Comparison of ENCODE assay signal across 27 cellular contexts in the genomic region with DNA sequence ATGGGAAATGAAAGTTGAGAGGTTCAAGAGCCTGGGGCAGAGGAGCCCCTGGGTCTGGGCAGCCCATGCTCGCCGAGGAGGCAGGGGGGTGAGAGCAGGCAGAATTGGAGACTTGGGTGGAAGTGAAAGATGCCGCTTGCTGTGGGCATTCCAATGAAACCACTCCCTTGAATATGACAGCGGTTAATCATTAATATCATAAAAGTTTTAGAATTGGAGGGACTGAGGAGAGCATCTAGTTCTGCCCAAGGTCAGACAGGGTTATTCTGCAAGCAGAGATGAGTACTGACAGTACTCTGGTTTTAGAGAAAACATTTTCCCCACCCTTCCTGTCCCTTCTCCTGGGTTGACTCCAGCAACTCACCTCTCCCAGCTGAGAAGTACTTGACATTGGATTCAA.
A peak's percentile ranks its signal among the peaks of the same experiment; 100 is the strongest.
DNase-seq lines count a peak whose midpoint lies in the region; ATAC-seq, FAIRE-seq and TF ChIP-seq lines count a peak whose summit lies in the region.
"Had no signal": no experiment of that assay in that cellular context is flagged by ENCODE, and none has a peak within 500 bp of the region (broad histone marks: within the 10 kb centered on the region; RNA-seq: fewer than 3 reads in every experiment).

No MANE protein-coding gene starts in this region.

- no peak overlapping the region for H3K27ac ChIP-seq in GM12878 (ENCODE audit: control insufficient read depth, insufficient read depth)
- H3K27ac ChIP-seq: C4-2B, HL-60, lower lobe of right lung had no signal

- H4K20me1 ChIP-seq in Loucy (ENCODE audit: insufficient read depth, low read length, poor library complexity, severe bottlenecking) (no peaks in the 10 kb centered on the region), GM12878 (ENCODE audit: control insufficient read depth, insufficient read depth) (no peaks in the 10 kb centered on the region)

- H3K4me1 Mint-ChIP-seq in activated naive CD8-positive, alpha-beta T cell (ENCODE audit: low read depth), result peaks cover 51% of the 10 kb centered on the region
- peaks cover 41% of the 10 kb centered on the region for H3K4me1 Mint-ChIP-seq in activated naive CD8-positive, alpha-beta T cell treated with anti-CD3 and anti-CD28 coated beads for 36 hours
- peaks cover 42% of the 10 kb centered on the region for H3K4me1 Mint-ChIP-seq in stimulated activated memory B cell treated with anti-CD40 and anti-IgM and Interleukin-4, amounts not matched to agents 10 μg/mL and 1 μg/mL and 100 μg/mL, for 72 hours

- H3K4me1 ChIP-seq in Loucy (ENCODE audit: insufficient read depth, low read length, poor library complexity, severe bottlenecking) (peaks cover 91% of the 10 kb centered on the region), GM12878 (ENCODE audit: control insufficient read depth, insufficient read depth, low read length) (peaks cover 31% of the 10 kb centered on the region)

- H3K36me3 ChIP-seq in Loucy (ENCODE audit: insufficient read depth, low read length) (peaks cover 20% of the 10 kb centered on the region; the same call in 1 of the 2 replicates), GM12878 (ENCODE audit: control insufficient read depth in 2 of 2, insufficient read depth in 2 of 2, low read length in 1 of 2) (peaks cover 7 to 8% of the 10 kb centered on the region in 2 experiments; a peak in 3 of 4 replicates)
- H3K36me3 ChIP-seq: lower lobe of right lung had no signal

- SMC1A ChIA-PET in GM12878 (lab: Charles Lee; ENCODE audit: uncharacterized antibody, unreplicated experiment), result interaction anchor here (1.5 to 1.9 kb wide), 5 partner anchors 10 to 194 kb away, joined by 3 to 9 read pairs (median 6); no protein-coding TSS in a partner anchor

- no peaks in the 10 kb centered on the region for H3K9me2 ChIP-seq in Loucy (replicated peaks; ENCODE audit: low read depth, low read length)

- peaks cover 31% of the 10 kb centered on the region for H3F3A ChIP-seq in Loucy (ENCODE audit: low read depth)

- no peak for FAIRE-seq in GM12878 (lab: Jason Lieb, UNC)
- FAIRE-seq: H54 had no signal

- H3K4me3 ChIP-seq in Loucy (ENCODE audit: low read length, poor library complexity, severe bottlenecking) (no peak overlapping the region), GM12878 (no peak overlapping the region)
- H3K4me3 ChIP-seq: lower lobe of right lung had no signal

- no peaks in the 10 kb centered on the region for H3K9me3 Mint-ChIP-seq in activated naive CD8-positive, alpha-beta T cell (ENCODE audit: low read depth)
- no peaks in the 10 kb centered on the region for H3K9me3 Mint-ChIP-seq in activated naive CD8-positive, alpha-beta T cell treated with anti-CD3 and anti-CD28 coated beads for 36 hours
- H3K9me3 Mint-ChIP-seq in stimulated activated memory B cell treated with anti-CD40 and anti-IgM and Interleukin-4, amounts not matched to agents 10 μg/mL and 1 μg/mL and 100 μg/mL, for 72 hours, result no peaks in the 10 kb centered on the region

- BruUV-seq in GM12878 (replicated peaks; lab: Mats Ljungman, UMichigan), result no TSS peak

- H3K36me3 Mint-ChIP-seq in activated naive CD8-positive, alpha-beta T cell, result peaks cover 11% of the 10 kb centered on the region
- peaks cover 8% of the 10 kb centered on the region for H3K36me3 Mint-ChIP-seq in activated naive CD8-positive, alpha-beta T cell treated with anti-CD3 and anti-CD28 coated beads for 36 hours
- peaks cover 30% of the 10 kb centered on the region for H3K36me3 Mint-ChIP-seq in stimulated activated memory B cell treated with anti-CD40 and anti-IgM and Interleukin-4, amounts not matched to agents 10 μg/mL and 1 μg/mL and 100 μg/mL, for 72 hours

- H3K9ac ChIP-seq in Loucy (ENCODE audit: low read depth, low read length, poor library complexity, severe bottlenecking) (peak overlapping the region; percentile 85), GM12878 (ENCODE audit: control insufficient read depth, insufficient read depth, low read length) (no peak overlapping the region)

- no peak for TF ChIP-seq POLR2A in GM12878 (IDR thresholded peaks at IDR 0.05; ENCODE audit: low read depth, low read length)

- TF ChIP-seq EP300 in GM12878 (IDR thresholded peaks at IDR 0.05; ENCODE audit: borderline replicate concordance in 1 of 2, control insufficient read depth in 1 of 2, low read depth in 2 of 2, low read length in 2 of 2), result no peak

- H3K79me2 ChIP-seq in Loucy (ENCODE audit: insufficient read depth, low read length), result peaks cover 87% of the 10 kb centered on the region
- H3K79me2 ChIP-seq in GM12878 (ENCODE audit: control insufficient read depth, insufficient read depth, low read length), result peaks cover 24% of the 10 kb centered on the region

- POLR2A ChIA-PET in GM12878 (lab: Charles Lee), result interaction anchor here (0.8 to 1.0 kb wide), 2 partner anchors 9 to 18 kb away, joined by 3 read pairs; no protein-coding TSS in a partner anchor

- H3K27me3 ChIP-seq in Loucy (ENCODE audit: insufficient read depth, low read length, poor library complexity, severe bottlenecking) (no peaks in the 10 kb centered on the region), GM12878 (replicated peaks in 1 of 2; ENCODE audit: control insufficient read depth in 2 of 2, insufficient read depth in 2 of 2, low read length in 1 of 2) (no peaks in the 10 kb centered on the region)

- H3K4me2 ChIP-seq in Loucy (ENCODE audit: low read depth, low read length, poor library complexity, severe bottlenecking), result peak overlapping the region; percentile 61
- H3K4me2 ChIP-seq in GM12878 (ENCODE audit: control insufficient read depth, insufficient read depth), result no peak overlapping the region

- in situ Hi-C loops in GM12878 (cut with MboI), result no loop called here

- no peak for DNase-seq in activated naive CD8-positive, alpha-beta T cell treated with anti-CD3 and anti-CD28 coated beads for 36 hours
- no peak for DNase-seq in GM12878 (ENCODE audit: low read depth, low spot score)
- DNase-seq in stimulated activated CD4-positive, alpha-beta T cell treated with anti-CD3 and anti-CD28 coated beads, Interleukin-4, amount 100 ng/mL, for 24 hours, result no peak
- no peak for DNase-seq in activated effector memory CD4-positive, alpha-beta T cell treated with anti-CD3 and anti-CD28 coated beads, Interleukin-2, amount 50 U/mL, for 16 hours
- DNase-seq in iPS-NIHi11 (ENCODE audit: low spot score), result no peak
- DNase-seq: ACHN; activated CD4-positive, alpha-beta T cell treated with anti-CD3 and anti-CD28 coated beads for 4 hours; activated T-cell treated with anti-CD3 and anti-CD28 coated beads, Interleukin-2, amount 50 U/mL, for 72 hours; DMS 273 treated with DMSO at 0.1 percent for 48 hours; effector CD4-positive, alpha-beta T cell; foreskin melanocyte; GDM1; hippocampal formation; islet precursor cell; NCI-H1436; NCI-H69; Right ventricle myocardium superior; stimulated activated CD4-positive, alpha-beta T cell treated with anti-CD3 and anti-CD28 coated beads, Interleukin-4, amount 100 ng/mL, for 4 hours; SW 1271 had no signal

- TF ChIP-seq RAD21 in GM12878 (IDR thresholded peaks at IDR 0.05; ENCODE audit: insufficient read depth, low read depth, low read length), result no peak

- no peak overlapping the region for H3K4me3 Mint-ChIP-seq in activated naive CD8-positive, alpha-beta T cell
- no peak overlapping the region for H3K4me3 Mint-ChIP-seq in activated naive CD8-positive, alpha-beta T cell treated with anti-CD3 and anti-CD28 coated beads for 36 hours
- H3K4me3 Mint-ChIP-seq in stimulated activated memory B cell treated with anti-CD40 and anti-IgM and Interleukin-4, amounts not matched to agents 10 μg/mL and 1 μg/mL and 100 μg/mL, for 72 hours, result no peak overlapping the region
- H3K4me3 Mint-ChIP-seq: activated T-cell treated with anti-CD3 and anti-CD28 coated beads, Interleukin-2, amount 50 U/mL, for 72 hours had no signal

- intact Hi-C loops in GM12878 (cut with micrococcal nuclease; ENCODE audit: unreplicated experiment), result no loop called here

- RAD21 ChIA-PET in GM12878 (lab: Charles Lee; ENCODE audit: unreplicated experiment), result interaction anchor here (0.6 to 2.3 kb wide), 5 partner anchors 14 to 194 kb away, joined by 3 to 6 read pairs (median 3); no protein-coding TSS in a partner anchor

- H3K27ac Mint-ChIP-seq in activated naive CD8-positive, alpha-beta T cell, result peak overlapping the region; percentile 75
- no peak overlapping the region for H3K27ac Mint-ChIP-seq in activated naive CD8-positive, alpha-beta T cell treated with anti-CD3 and anti-CD28 coated beads for 36 hours
- peak overlapping the region; percentile 14 for H3K27ac Mint-ChIP-seq in stimulated activated memory B cell treated with anti-CD40 and anti-IgM and Interleukin-4, amounts not matched to agents 10 μg/mL and 1 μg/mL and 100 μg/mL, for 72 hours
- H3K27ac Mint-ChIP-seq: activated T-cell treated with anti-CD3 and anti-CD28 coated beads, Interleukin-2, amount 50 U/mL, for 72 hours had no signal

- no peak overlapping the region for H2AFZ ChIP-seq in Loucy (ENCODE audit: low read length)
- H2AFZ ChIP-seq in GM12878 (ENCODE audit: control insufficient read depth, low read depth, low read length), result no peak overlapping the region

- CTCF ChIA-PET in GM12878 (lab: Yijun Ruan, JAX), result interaction anchor here (0.8 to 3.6 kb wide), 2 partner anchors 12 to 193 kb away, joined by 3 to 26 read pairs; no protein-coding TSS in a partner anchor

- ATAC-seq in GM12878, result no peak
- no peak for ATAC-seq in stimulated activated memory B cell treated with anti-CD40 and anti-IgM and Interleukin-4, amounts not matched to agents 10 μg/mL and 1 μg/mL and 100 μg/mL, for 72 hours
- ATAC-seq: activated T-cell treated with anti-CD3 and anti-CD28 coated beads, Interleukin-2, amount 50 U/mL, for 72 hours; esophagus mucosa; lower lobe of right lung had no signal

- H3K9me3 ChIP-seq in Loucy (ENCODE audit: insufficient read depth, low read depth, low read length) (no peaks in the 10 kb centered on the region), GM12878 (replicated peaks; ENCODE audit: control insufficient read depth, insufficient read depth, low read length) (no peaks in the 10 kb centered on the region)
- H3K9me3 ChIP-seq: lower lobe of right lung had no signal

- H3K27me3 Mint-ChIP-seq in activated naive CD8-positive, alpha-beta T cell, result no peaks in the 10 kb centered on the region
- no peaks in the 10 kb centered on the region for H3K27me3 Mint-ChIP-seq in activated naive CD8-positive, alpha-beta T cell treated with anti-CD3 and anti-CD28 coated beads for 36 hours
- H3K27me3 Mint-ChIP-seq in stimulated activated memory B cell treated with anti-CD40 and anti-IgM and Interleukin-4, amounts not matched to agents 10 μg/mL and 1 μg/mL and 100 μg/mL, for 72 hours, result no peaks in the 10 kb centered on the region

- TF ChIP-seq CTCF in Loucy (conservative IDR thresholded peaks at IDR 0.05; ENCODE audit: low read length), result no peak
- TF ChIP-seq CTCF in GM12878 (IDR thresholded peaks at IDR 0.05 in 2 of 3, conservative IDR thresholded peaks at IDR 0.05 in 1 of 3; ENCODE audit: control insufficient read depth in 2 of 3, extremely low read depth in 1 of 3, insufficient read depth in 1 of 3, low read depth in 3 of 3, low read length in 3 of 3), result no peak

- WGBS in GM12878 (ENCODE audit: insufficient coverage, insufficient replicate concordance, low lambda C conversion rate, missing lambda C conversion rate), result 96% methylated on average over 4 of the region's 4 CpGs

TF ChIP-seq in GM12878, 131 proteins besides CTCF, POLR2A, EP300 and RAD21:
- 0 out of 2 replicates have a peak, but pooled peaks have one; percentile 14 for TF ChIP-seq IKZF1 (conservative IDR thresholded peaks at IDR 0.05)
- no peak for TF ChIP-seq ZBED1 (IDR thresholded peaks at IDR 0.05; ENCODE audit: borderline replicate concordance)
